In the genomic region with DNA sequence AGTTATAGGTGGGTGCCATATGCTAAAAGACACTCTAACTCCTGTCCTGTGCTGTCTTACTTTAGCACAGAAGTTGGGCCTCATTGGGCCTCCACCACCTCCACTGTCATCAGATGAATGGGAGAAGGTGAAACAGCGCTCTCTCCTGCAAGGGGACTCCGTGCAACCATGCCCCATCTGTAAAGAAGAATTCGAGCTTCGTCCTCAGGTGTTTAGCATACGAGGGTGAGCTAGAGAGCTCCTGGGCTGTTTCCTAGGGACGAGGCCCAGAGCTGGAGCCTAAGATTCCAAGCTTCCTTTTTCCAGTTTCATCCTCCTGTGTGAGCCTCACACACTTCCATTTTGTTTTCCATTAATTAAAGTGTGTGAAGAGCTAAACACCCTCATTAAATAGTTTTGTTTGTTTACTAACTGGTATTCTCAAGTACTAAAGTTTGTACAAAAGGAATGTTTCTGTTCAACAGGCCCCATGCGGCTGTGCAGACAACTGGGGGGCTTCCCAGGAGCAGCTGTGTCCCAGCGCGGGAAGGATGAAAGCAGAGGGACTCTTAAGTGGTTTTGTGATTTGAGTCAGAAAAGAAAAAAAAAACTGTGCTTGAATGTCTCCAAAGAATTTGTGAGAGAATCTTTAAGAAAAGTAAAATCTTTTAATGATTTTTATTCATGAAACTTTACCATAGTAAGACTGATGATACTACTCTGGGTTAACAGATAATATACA, we compare ENCODE assay signal across 1 cellular context.
A peak's percentile ranks its signal among the peaks of the same experiment; 100 is the strongest.
TF ChIP-seq lines count a peak whose summit lies in the region.

No MANE protein-coding gene starts in this region.

TF ChIP-seq in GM12878, 131 proteins besides CTCF, POLR2A, EP300 and RAD21 (continued from another document):
- no peak for TF ChIP-seq SPI1 (IDR thresholded peaks at IDR 0.05; ENCODE audit: borderline replicate concordance, insufficient read depth, low read depth, low read length)
- no peak for TF ChIP-seq LARP7 (IDR thresholded peaks at IDR 0.05)
- TF ChIP-seq SREBF1 (IDR thresholded peaks at IDR 0.05; ENCODE audit: low read length), result no peak
- TF ChIP-seq ZNF384 (IDR thresholded peaks at IDR 0.05; ENCODE audit: borderline replicate concordance, low read depth, low read length), result peak; percentile 50; the same call in 1 of the 2 replicates
- TF ChIP-seq HDAC2 (IDR thresholded peaks at IDR 0.05), result no peak
- no peak for TF ChIP-seq ZNF622 (IDR thresholded peaks at IDR 0.05)
- TF ChIP-seq PAX8 (IDR thresholded peaks at IDR 0.05), result no peak
- peak; percentile 61; the same call in 1 of the 2 replicates for TF ChIP-seq EED (IDR thresholded peaks at IDR 0.05; ENCODE audit: low read depth)
- 0 out of 4 replicates have a peak, but pooled peaks have one; percentile 10 to 15 for TF ChIP-seq IKZF2 (IDR thresholded peaks at IDR 0.05)
- no peak for TF ChIP-seq SMAD5 (IDR thresholded peaks at IDR 0.05; ENCODE audit: low read depth)
- TF ChIP-seq HCFC1 (IDR thresholded peaks at IDR 0.05; ENCODE audit: low read length), result no peak
- no peak for TF ChIP-seq EZH2 (IDR thresholded peaks at IDR 0.05; ENCODE audit: borderline replicate concordance, control insufficient read depth, low read depth, low read length)
- TF ChIP-seq, protein P1, sequence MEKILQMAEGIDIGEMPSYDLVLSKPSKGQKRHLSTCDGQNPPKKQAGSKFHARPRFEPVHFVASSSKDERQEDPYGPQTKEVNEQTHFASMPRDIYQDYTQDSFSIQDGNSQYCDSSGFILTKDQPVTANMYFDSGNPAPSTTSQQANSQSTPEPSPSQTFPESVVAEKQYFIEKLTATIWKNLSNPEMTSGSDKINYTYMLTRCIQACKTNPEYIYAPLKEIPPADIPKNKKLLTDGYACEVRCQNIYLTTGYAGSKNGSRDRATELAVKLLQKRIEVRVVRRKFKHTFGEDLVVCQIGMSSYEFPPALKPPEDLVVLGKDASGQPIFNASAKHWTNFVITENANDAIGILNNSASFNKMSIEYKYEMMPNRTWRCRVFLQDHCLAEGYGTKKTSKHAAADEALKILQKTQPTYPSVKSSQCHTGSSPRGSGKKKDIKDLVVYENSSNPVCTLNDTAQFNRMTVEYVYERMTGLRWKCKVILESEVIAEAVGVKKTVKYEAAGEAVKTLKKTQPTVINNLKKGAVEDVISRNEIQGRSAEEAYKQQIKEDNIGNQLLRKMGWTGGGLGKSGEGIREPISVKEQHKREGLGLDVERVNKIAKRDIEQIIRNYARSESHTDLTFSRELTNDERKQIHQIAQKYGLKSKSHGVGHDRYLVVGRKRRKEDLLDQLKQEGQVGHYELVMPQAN (conservative IDR thresholded peaks at IDR 0.05), result no peak
- TF ChIP-seq YBX1 (IDR thresholded peaks at IDR 0.05), result no peak
- no peak for TF ChIP-seq SMC3 (IDR thresholded peaks at IDR 0.05; ENCODE audit: borderline replicate concordance, low read length)
- TF ChIP-seq DPF2 (IDR thresholded peaks at IDR 0.05), result no peak
- TF ChIP-seq, protein P2, sequence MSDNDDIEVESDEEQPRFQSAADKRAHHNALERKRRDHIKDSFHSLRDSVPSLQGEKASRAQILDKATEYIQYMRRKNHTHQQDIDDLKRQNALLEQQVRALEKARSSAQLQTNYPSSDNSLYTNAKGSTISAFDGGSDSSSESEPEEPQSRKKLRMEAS (IDR thresholded peaks at IDR 0.05; ENCODE audit: low read depth, low read length), result no peak
- TF ChIP-seq POU2F2 (IDR thresholded peaks at IDR 0.05; ENCODE audit: borderline replicate concordance, low read depth, low read length), result no peak
- no peak for TF ChIP-seq BRCA1 (IDR thresholded peaks at IDR 0.05; ENCODE audit: low read depth, low read length)
- TF ChIP-seq NR2F1 (conservative IDR thresholded peaks at IDR 0.05), result no peak
- no peak for TF ChIP-seq MEF2B (IDR thresholded peaks at IDR 0.05; ENCODE audit: partially characterized antibody, poor library complexity, severe bottlenecking)
- TF ChIP-seq RFX5 (IDR thresholded peaks at IDR 0.05; ENCODE audit: low read depth, low read length), result no peak
- TF ChIP-seq POLR2AphosphoS2 (IDR thresholded peaks at IDR 0.05; ENCODE audit: low read depth, low read length), result no peak
- TF ChIP-seq, protein P3, sequence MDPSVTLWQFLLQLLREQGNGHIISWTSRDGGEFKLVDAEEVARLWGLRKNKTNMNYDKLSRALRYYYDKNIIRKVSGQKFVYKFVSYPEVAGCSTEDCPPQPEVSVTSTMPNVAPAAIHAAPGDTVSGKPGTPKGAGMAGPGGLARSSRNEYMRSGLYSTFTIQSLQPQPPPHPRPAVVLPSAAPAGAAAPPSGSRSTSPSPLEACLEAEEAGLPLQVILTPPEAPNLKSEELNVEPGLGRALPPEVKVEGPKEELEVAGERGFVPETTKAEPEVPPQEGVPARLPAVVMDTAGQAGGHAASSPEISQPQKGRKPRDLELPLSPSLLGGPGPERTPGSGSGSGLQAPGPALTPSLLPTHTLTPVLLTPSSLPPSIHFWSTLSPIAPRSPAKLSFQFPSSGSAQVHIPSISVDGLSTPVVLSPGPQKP (IDR thresholded peaks at IDR 0.05; ENCODE audit: low read depth, low read length), result no peak
- TF ChIP-seq KLF5 (IDR thresholded peaks at IDR 0.05; ENCODE audit: partially characterized antibody), result no peak
- TF ChIP-seq JUND (IDR thresholded peaks at IDR 0.05; ENCODE audit: low read depth, low read length), result peak; percentile 42; the same call in 1 of the 2 replicates
- no peak for TF ChIP-seq SIN3A (IDR thresholded peaks at IDR 0.05; ENCODE audit: low read depth, low read length)
- no peak for TF ChIP-seq CHD4 (IDR thresholded peaks at IDR 0.05)
- no peak for TF ChIP-seq ASH2L (IDR thresholded peaks at IDR 0.05; ENCODE audit: borderline replicate concordance, low read depth)
- TF ChIP-seq KAT2A (conservative IDR thresholded peaks at IDR 0.05; ENCODE audit: control insufficient read depth, low read depth, low read length), result no peak
- TF ChIP-seq BMI1 (IDR thresholded peaks at IDR 0.05; ENCODE audit: borderline replicate concordance), result no peak
- TF ChIP-seq, protein P4, sequence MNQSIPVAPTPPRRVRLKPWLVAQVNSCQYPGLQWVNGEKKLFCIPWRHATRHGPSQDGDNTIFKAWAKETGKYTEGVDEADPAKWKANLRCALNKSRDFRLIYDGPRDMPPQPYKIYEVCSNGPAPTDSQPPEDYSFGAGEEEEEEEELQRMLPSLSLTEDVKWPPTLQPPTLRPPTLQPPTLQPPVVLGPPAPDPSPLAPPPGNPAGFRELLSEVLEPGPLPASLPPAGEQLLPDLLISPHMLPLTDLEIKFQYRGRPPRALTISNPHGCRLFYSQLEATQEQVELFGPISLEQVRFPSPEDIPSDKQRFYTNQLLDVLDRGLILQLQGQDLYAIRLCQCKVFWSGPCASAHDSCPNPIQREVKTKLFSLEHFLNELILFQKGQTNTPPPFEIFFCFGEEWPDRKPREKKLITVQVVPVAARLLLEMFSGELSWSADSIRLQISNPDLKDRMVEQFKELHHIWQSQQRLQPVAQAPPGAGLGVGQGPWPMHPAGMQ (IDR thresholded peaks at IDR 0.05; ENCODE audit: borderline replicate concordance), result no peak
- TF ChIP-seq JUNB (IDR thresholded peaks at IDR 0.05), result peak; percentile 93
- no peak for TF ChIP-seq FOXK2 (IDR thresholded peaks at IDR 0.05)
